In genomic region chr1:109402025-109402424, GRCh38 we compare ENCODE assay signal across 21 cellular contexts. TPM values are rescaled to one million over a fixed set of nuclear protein-coding genes. Genes with fewer than 3 reads are reported as not detected.
DNase-seq lines count a peak whose midpoint lies in the region; ATAC-seq and TF ChIP-seq lines count a peak whose summit lies in the region.
"Had no signal": no experiment of that assay in that cellular context is flagged by ENCODE, and none has a peak within 500 bp of the region (broad histone marks: within the 10 kb centered on the region; RNA-seq: fewer than 3 reads in every experiment).

No MANE protein-coding gene starts in this region.

- H3K4me3 ChIP-seq in heart left ventricle, result no peak overlapping the region
- H3K4me3 ChIP-seq: BLaER1 treated with 17β-estradiol and CSF1 and Interleukin-3, amounts not matched to agents 10 nM and 100 nM had no signal

- DNase-seq in heart left ventricle, result no peak
- DNase-seq in cardiac septum (ENCODE audit: low spot score), result no peak
- peak; percentile 2 for DNase-seq in medulla oblongata (ENCODE audit: extremely low spot score)
- no peak for DNase-seq in substantia nigra (lab: John Stamatoyannopoulos, UW)
- DNase-seq in middle frontal gyrus (ENCODE audit: extremely low spot score, low spot score), result no peak
- DNase-seq: 8988T; CD4-positive, alpha-beta memory T cell; DND-41; IMR-90; NCI-H1105; NCI-H2029 treated with DMSO at 0.1 percent for 48 hours; NCI-H226; NCI-H524; NCI-H774; NK-92 treated with Interleukin-12 subunit alpha and Interleukin-12 subunit beta, amount 100 ng/mL, for 24 hours had no signal

- H3K27ac ChIP-seq in heart left ventricle, result peak overlapping the region in 7 of 12 donors; percentile 15 to 57 (median 41)
- H3K27ac ChIP-seq in cingulate gyrus (ENCODE audit: low read depth, low read length), result peak overlapping the region; percentile 73
- peak overlapping the region; percentile 69 for H3K27ac ChIP-seq in substantia nigra (ENCODE audit: low read depth, low read length, poor library complexity, severe bottlenecking)
- H3K27ac ChIP-seq: BLaER1 treated with 17β-estradiol and CSF1 and Interleukin-3, amounts not matched to agents 10 nM and 100 nM; KMS-11 had no signal

- peaks cover 0 to 71% (median 54%) of the 10 kb centered on the region in 9 donors for H3K36me3 ChIP-seq in heart left ventricle

- no peak for TF ChIP-seq CTCF in heart left ventricle (IDR thresholded peaks at IDR 0.05)

- no peak for TF ChIP-seq POLR2A in heart left ventricle (IDR thresholded peaks at IDR 0.05)

- peaks cover 0 to 20% (median 13%) of the 10 kb centered on the region in 12 donors for H3K4me1 ChIP-seq in heart left ventricle

- no peaks in the 10 kb centered on the region for H3K9me3 ChIP-seq in heart left ventricle

- H3K27me3 ChIP-seq in heart left ventricle, result no peaks in the 10 kb centered on the region

- intact Hi-C loops in heart left ventricle (cut with DNase I), result loop anchor here in 3 of 10 donors (5.0 kb wide), 1 partner anchor 140 kb away; no protein-coding TSS in a partner anchor
- intact Hi-C loops in cardiac septum (cut with DNase I), result loop anchor here (5.0 kb wide), 1 partner anchor 130 kb away; no protein-coding TSS in a partner anchor

- ATAC-seq in heart left ventricle, result peak in 2 of 4 donors; percentile 15 to 28
- no peak for ATAC-seq in GM21619 (IDR thresholded peaks at IDR 0.05; ENCODE audit: unreplicated experiment)
- no peak for ATAC-seq in GM21723 (IDR thresholded peaks at IDR 0.05; ENCODE audit: unreplicated experiment)
- ATAC-seq: Panc1 had no signal

RNA-seq across cellular contexts. Expression of gene SORT1, which starts 4.3 kb away (rescaled TPM):
- 100 to 1,000 TPM in 7 of 9 donors, 10 to 100 TPM in 2; 75.5 to 346 (median 165) TPM for total RNA-seq in heart left ventricle
- polyA plus RNA-seq in heart left ventricle, result 100 to 1,000 TPM in 1 of 2 donors, 10 to 100 TPM in 1; 36.9 to 133 TPM
- total RNA-seq in cardiac septum, result 184 TPM
- polyA plus RNA-seq: CD4-positive, alpha-beta memory T cell had no signal

RNA-seq across cellular contexts. Expression of gene PSMA5, which starts 24.2 kb away (rescaled TPM):
- total RNA-seq in heart left ventricle (10 to 100 TPM; 24.3 to 74.9 (median 61.0) TPM), cardiac septum (60.7 TPM)
- polyA plus RNA-seq in heart left ventricle, result 10 to 100 TPM; 31.5 to 94.7 TPM
